1 cellular context compared by ENCODE assay signal in genomic region chr3:73820431-73820830, GRCh38.
TF ChIP-seq lines count a peak whose summit lies in the region.

No MANE protein-coding gene starts in this region.

TF ChIP-seq in IMR-90, 13 proteins besides CTCF, POLR2A, EP300 and RAD21 (continued from another document):
- TF ChIP-seq USF2 (IDR thresholded peaks at IDR 0.05; ENCODE audit: low read depth, low read length) (no peak), FOS (IDR thresholded peaks at IDR 0.05; ENCODE audit: low read depth, low read length) (no peak), MXI1 (IDR thresholded peaks at IDR 0.05; ENCODE audit: borderline replicate concordance, low read depth, low read length) (no peak), RFX5 (IDR thresholded peaks at IDR 0.05; ENCODE audit: low read depth, low read length) (no peak)
